In genomic region chr2:160419776-160420521, GRCh38 we compare ENCODE assay signal across 11 cellular contexts.
A peak's percentile ranks its signal among the peaks of the same experiment; 100 is the strongest.
DNase-seq lines count a peak whose midpoint lies in the region; ATAC-seq and TF ChIP-seq lines count a peak whose summit lies in the region.
"Had no signal": no experiment of that assay in that cellular context is flagged by ENCODE, and none has a peak within 500 bp of the region (broad histone marks: within the 10 kb centered on the region; RNA-seq: fewer than 3 reads in every experiment).

No MANE protein-coding gene starts in this region.

- no peaks in the 10 kb centered on the region for H3K27me3 Mint-ChIP-seq in activated naive CD4-positive, alpha-beta T cell treated with anti-CD3 and anti-CD28 coated beads, Interleukin-2, amount 10 ng/mL, durations not matched to agents 7 days and 5 days

- H3K36me3 Mint-ChIP-seq in activated naive CD4-positive, alpha-beta T cell treated with anti-CD3 and anti-CD28 coated beads, Interleukin-2, amount 50 U/mL, for 72 hours: peaks cover 0 to 20% of the 10 kb centered on the region in 2 donors
- H3K36me3 Mint-ChIP-seq in activated naive CD4-positive, alpha-beta T cell treated with anti-CD3 and anti-CD28 coated beads, Interleukin-2, amount 10 ng/mL, durations not matched to agents 7 days and 5 days: peaks cover 43% of the 10 kb centered on the region

- H3K27ac ChIP-seq in transverse colon: peak overlapping the region; percentile 11 to 37 (median 27)

- in situ Hi-C loops in transverse colon (cut with MboI; ENCODE audit: low pct_ligation_motif_present in 1 of 4, low pct_unique_long_range_greater_than_20kb in 1 of 4, low sequenced_read_pairs in 3 of 4): loop anchor here in 1 of 4 donors (10.0 kb wide), 1 partner anchor 55 kb away; no protein-coding TSS in a partner anchor

- peaks cover 0 to 5% of the 10 kb centered on the region in 2 donors for H3K9me3 Mint-ChIP-seq in activated naive CD4-positive, alpha-beta T cell treated with anti-CD3 and anti-CD28 coated beads, Interleukin-2, amount 50 U/mL, for 72 hours
- peaks cover 4% of the 10 kb centered on the region for H3K9me3 Mint-ChIP-seq in activated naive CD4-positive, alpha-beta T cell treated with anti-CD3 and anti-CD28 coated beads, Interleukin-2, amount 10 ng/mL, durations not matched to agents 7 days and 5 days

- peaks cover 66% of the 10 kb centered on the region for H3K4me1 Mint-ChIP-seq in activated naive CD4-positive, alpha-beta T cell treated with anti-CD3 and anti-CD28 coated beads, Interleukin-2, amount 10 ng/mL, durations not matched to agents 7 days and 5 days

- peaks cover 0 to 15% (median 5%) of the 10 kb centered on the region in 4 donors for H3K4me1 ChIP-seq in transverse colon

- DNase-seq in activated naive CD4-positive, alpha-beta T cell treated with anti-CD3 and anti-CD28 coated beads, Interleukin-2, amount 50 U/mL, for 72 hours (ENCODE audit: low spot score in 2 of 2): no peak
- no peak for DNase-seq in activated naive CD4-positive, alpha-beta T cell treated with anti-CD3 and anti-CD28 coated beads, Interleukin-2, amount 10 ng/mL, durations not matched to agents 7 days and 5 days
- DNase-seq in amniotic epithelial cell (ENCODE audit: low read depth) (peak; percentile 94), left lobe of liver (ENCODE audit: low spot score) (no peak), transverse colon (no peak), HK-2 (ENCODE audit: unreplicated experiment) (no peak)
- DNase-seq: KG1, NCI-H446 treated with DMSO at 0.1 percent for 48 hours, occipital lobe had no signal

- H3K4me3 ChIP-seq in transverse colon: no peak overlapping the region

- H3K27ac Mint-ChIP-seq in activated naive CD4-positive, alpha-beta T cell treated with anti-CD3 and anti-CD28 coated beads, Interleukin-2, amount 50 U/mL, for 72 hours: peak overlapping the region; percentile 13 to 63
- no peak overlapping the region for H3K27ac Mint-ChIP-seq in activated naive CD4-positive, alpha-beta T cell treated with anti-CD3 and anti-CD28 coated beads, Interleukin-2, amount 10 ng/mL, durations not matched to agents 7 days and 5 days

- intact Hi-C loops in transverse colon (cut with DNase I; ENCODE audit: low total_unique reads): loop anchor here (10.0 kb wide), 1 partner anchor 55 kb away; no protein-coding TSS in a partner anchor

- H3K9me3 ChIP-seq in transverse colon: no peaks in the 10 kb centered on the region

- TF ChIP-seq EP300 in transverse colon (IDR thresholded peaks at IDR 0.05; ENCODE audit: low read depth): no peak

- peaks cover 17% of the 10 kb centered on the region for H3K27me3 ChIP-seq in transverse colon

- CTCF ChIA-PET in activated naive CD4-positive, alpha-beta T cell treated with anti-CD3 and anti-CD28 coated beads, Interleukin-2, amount 10 ng/mL, durations not matched to agents 7 days and 5 days (lab: Charles Lee): interaction anchor here (1.2 to 2.2 kb wide), 2 partner anchors 9 to 96 kb away, joined by 4 to 12 read pairs; no protein-coding TSS in a partner anchor

- H3K4me3 Mint-ChIP-seq in activated naive CD4-positive, alpha-beta T cell treated with anti-CD3 and anti-CD28 coated beads, Interleukin-2, amount 10 ng/mL, durations not matched to agents 7 days and 5 days: no peak overlapping the region

- ATAC-seq in activated naive CD4-positive, alpha-beta T cell treated with anti-CD3 and anti-CD28 coated beads, Interleukin-2, amount 50 U/mL, for 72 hours: peak in 1 of 2 donors; percentile 7
- ATAC-seq in left lobe of liver: peak; percentile 39
- no peak for ATAC-seq in HG03565 (IDR thresholded peaks at IDR 0.05; ENCODE audit: unreplicated experiment)
- ATAC-seq in GM18858 (IDR thresholded peaks at IDR 0.05; ENCODE audit: unreplicated experiment): no peak

- no peak for TF ChIP-seq POLR2A in transverse colon (IDR thresholded peaks at IDR 0.05)

- WGBS in transverse colon (ENCODE audit: low coverage in 1 of 2), 2 donors: 57 to 60% methylated on average over 3 of the region's 3 CpGs

- TF ChIP-seq CTCF in transverse colon (IDR thresholded peaks at IDR 0.05): no peak

- H3K36me3 ChIP-seq in transverse colon: no peaks in the 10 kb centered on the region
